Comparison of ENCODE assay signal across 18 cellular contexts in the genomic region with DNA sequence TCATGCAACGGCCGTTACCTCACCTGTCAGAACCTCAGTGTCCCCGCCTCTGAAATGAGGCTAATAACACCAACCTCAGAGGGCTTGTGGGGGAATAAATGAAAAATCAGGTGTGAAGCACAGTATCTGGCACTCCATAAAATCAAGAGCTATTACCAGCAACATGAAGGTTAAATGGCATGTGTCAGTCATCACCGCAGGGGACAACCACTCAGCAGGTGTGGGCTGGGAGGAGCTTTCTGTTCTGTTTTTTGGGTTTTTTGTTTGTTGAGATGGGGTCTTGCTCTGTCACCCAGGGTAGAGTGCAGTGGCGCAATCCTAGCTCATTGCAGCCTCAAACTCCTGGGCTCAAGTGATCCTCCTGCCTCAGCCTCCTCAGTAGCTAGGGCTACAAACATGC. TPM values are rescaled to one million over a fixed set of nuclear protein-coding genes. Genes with fewer than 3 reads are reported as not detected.
DNase-seq lines count a peak whose midpoint lies in the region; FAIRE-seq and TF ChIP-seq lines count a peak whose summit lies in the region.
"Had no signal": no experiment of that assay in that cellular context is flagged by ENCODE, and none has a peak within 500 bp of the region (broad histone marks: within the 10 kb centered on the region; RNA-seq: fewer than 3 reads in every experiment).

No MANE protein-coding gene starts in this region.

- no peak overlapping the region for H2AFZ ChIP-seq in PC-9
- H2AFZ ChIP-seq: parathyroid adenoma had no signal

- no peaks in the 10 kb centered on the region for H4K20me1 ChIP-seq in PC-9 (ENCODE audit: insufficient read depth)

- H3K9me2 ChIP-seq in PC-9 (ENCODE audit: insufficient read depth): no peaks in the 10 kb centered on the region

- H3K27ac ChIP-seq in PC-9 (no peak overlapping the region), ectodermal cell (ENCODE audit: insufficient read depth, low read depth, low read length, poor library complexity, severe bottlenecking) (peak overlapping the region; percentile 29), small intestine (ENCODE audit: low read depth in 1 of 2, low read length in 1 of 2) (peak overlapping the region; percentile 76 to 84)
- H3K27ac ChIP-seq: parathyroid adenoma, upper lobe of left lung had no signal

- H3F3A ChIP-seq in PC-9 (ENCODE audit: insufficient read depth, low read depth): peaks cover 56% of the 10 kb centered on the region

- DNase-seq in PC-9 (no peak), small intestine (no peak), retina (no peak), GM20000 (ENCODE audit: low spot score) (no peak)
- DNase-seq: activated CD4-positive, alpha-beta T cell treated with anti-CD3 and anti-CD28 coated beads for 36 hours; hypothalamus; kidney; naive thymus-derived CD8-positive, alpha-beta T cell; NCI-H1092 treated with DMSO at 0.1 percent for 48 hours; NCI-H2029 treated with DMSO at 0.1 percent for 48 hours; stimulated activated naive CD8-positive, alpha-beta T cell treated with anti-CD3 and anti-CD28 coated beads, Interleukin-15, amount 100 ng/mL, for 72 hours had no signal

- peaks cover 12% of the 10 kb centered on the region; the same call in 1 of the 2 replicates for H3K79me2 ChIP-seq in PC-9 (ENCODE audit: low read depth)
- H3K79me2 ChIP-seq: parathyroid adenoma had no signal

- H3K9me3 ChIP-seq in PC-9 (ENCODE audit: insufficient read depth, low read depth): no peaks in the 10 kb centered on the region
- H3K9me3 ChIP-seq in ectodermal cell (ENCODE audit: control insufficient read depth, low read length): no peaks in the 10 kb centered on the region
- no peaks in the 10 kb centered on the region for H3K9me3 ChIP-seq in small intestine (ENCODE audit: control insufficient read depth, low read depth)
- H3K9me3 ChIP-seq: upper lobe of left lung had no signal

- H3K4me1 ChIP-seq in PC-9 (replicated peaks; ENCODE audit: insufficient read depth) (peaks cover 71% of the 10 kb centered on the region), ectodermal cell (ENCODE audit: control insufficient read depth, insufficient read depth, low read length) (peaks cover 24% of the 10 kb centered on the region), small intestine (ENCODE audit: control insufficient read depth in 2 of 2, insufficient read depth in 1 of 2, low read depth in 1 of 2, low read length in 1 of 2) (peaks cover 2% of the 10 kb centered on the region in 2 donors)

- WGBS in ectodermal cell, 2 experiments: 75 to 76% methylated on average over 5 of the region's 5 CpGs
- 67 to 81% (median 69%) methylated on average over 5 of the region's 5 CpGs for WGBS in small intestine, 3 donors

- H3K27me3 ChIP-seq in PC-9 (ENCODE audit: insufficient read depth, low read depth) (no peaks in the 10 kb centered on the region), ectodermal cell (ENCODE audit: control insufficient read depth, insufficient read depth, low read length, poor library complexity, severe bottlenecking) (no peaks in the 10 kb centered on the region), small intestine (ENCODE audit: control insufficient read depth in 2 of 2, insufficient read depth in 2 of 2, low read length in 2 of 2) (no peaks in the 10 kb centered on the region)
- H3K27me3 ChIP-seq: upper lobe of left lung had no signal

- POLR2A ChIA-PET in PC-9 (lab: Charles Lee; ENCODE audit: unreplicated experiment): interaction anchor here (0.5 kb wide), 2 partner anchors 15 to 588 kb away, joined by 4 to 5 read pairs; no protein-coding TSS in a partner anchor

- H3K4me3 ChIP-seq in PC-9: no peak overlapping the region
- no peak overlapping the region for H3K4me3 ChIP-seq in ectodermal cell (ENCODE audit: insufficient read depth, low read depth, low read length)
- no peak overlapping the region for H3K4me3 ChIP-seq in small intestine (ENCODE audit: low read depth in 1 of 2, low read length in 2 of 2)
- H3K4me3 ChIP-seq: upper lobe of left lung had no signal

- H3K4me2 ChIP-seq in PC-9: peak overlapping the region; percentile 17; the same call in 1 of the 2 replicates

- FAIRE-seq in small intestine (lab: Jason Lieb, UNC): no peak
- FAIRE-seq: kidney, TTC549 had no signal

- BruUV-seq in PC-9 (replicated peaks; lab: Mats Ljungman, UMichigan): no TSS peak

- H3K36me3 ChIP-seq in PC-9 (ENCODE audit: low read depth) (no peaks in the 10 kb centered on the region), ectodermal cell (ENCODE audit: control insufficient read depth, insufficient read depth, low read length) (no peaks in the 10 kb centered on the region), small intestine (ENCODE audit: control insufficient read depth in 2 of 2, insufficient read depth in 2 of 2, low read length in 2 of 2) (no peaks in the 10 kb centered on the region)
- H3K36me3 ChIP-seq: upper lobe of left lung had no signal

- TF ChIP-seq CTCF in PC-9 (conservative IDR thresholded peaks at IDR 0.05) (no peak), GM20000 (IDR thresholded peaks at IDR 0.05; ENCODE audit: extremely low read depth, missing control alignments) (no peak)

- intact Hi-C loops in PC-9 (cut with micrococcal nuclease; ENCODE audit: unreplicated experiment): loop anchor here (10.0 kb wide), 1 partner anchor 480 kb away; a partner anchor contains a TSS

- CTCF ChIA-PET in PC-9 (lab: Charles Lee): interaction anchor here (0.6 kb wide), 1 partner anchor 116 kb away, joined by 6 read pairs; no protein-coding TSS in a partner anchor

RNA-seq across cellular contexts. Expression of a gene that starts 16.8 kb away (rescaled TPM):
- 1,811 and 2,277 TPM in 2 replicates for total RNA-seq in PC-9 (2021)
- 214 TPM for polyA plus RNA-seq in ectodermal cell (2013, experiment 1 of 4)
- 229 TPM for polyA plus RNA-seq in ectodermal cell (2013, experiment 2 of 4)
- polyA plus RNA-seq in ectodermal cell (2013, experiment 3 of 4): 154 TPM
- 161 TPM for polyA plus RNA-seq in ectodermal cell (2013, experiment 4 of 4)
- 1,000 to 10,000 TPM; 1,124 to 1,607 (median 1,420) TPM for polyA plus RNA-seq in small intestine
- total RNA-seq: activated CD4-positive, alpha-beta T cell treated with anti-CD3 and anti-CD28 coated beads for 36 hours; LHCN-M2; naive thymus-derived CD8-positive, alpha-beta T cell had no signal
- polyA plus RNA-seq: naive thymus-derived CD8-positive, alpha-beta T cell had no signal

RNA-seq across cellular contexts. Expression of a gene that starts 26.2 kb away (rescaled TPM):
- 41.9 and 49.9 TPM in 2 replicates for total RNA-seq in PC-9 (2021)
- not detected for polyA plus RNA-seq in ectodermal cell (2013, experiment 1 of 4)
- polyA plus RNA-seq in ectodermal cell (2013, experiment 2 of 4): 0.11 TPM
- 0.21 TPM for polyA plus RNA-seq in ectodermal cell (2013, experiment 3 of 4)
- not detected for polyA plus RNA-seq in ectodermal cell (2013, experiment 4 of 4)
- 10 to 100 TPM in 2 of 3 donors, 1 to 10 TPM in 1; 2.5 to 18.9 (median 10.7) TPM for polyA plus RNA-seq in small intestine
- total RNA-seq: activated CD4-positive, alpha-beta T cell treated with anti-CD3 and anti-CD28 coated beads for 36 hours; naive thymus-derived CD8-positive, alpha-beta T cell had no signal
- polyA plus RNA-seq: naive thymus-derived CD8-positive, alpha-beta T cell had no signal

RNA-seq across cellular contexts. Expression of a gene that starts 26.9 kb away (rescaled TPM):
- total RNA-seq in PC-9 (2021): 0.55 and 0.73 TPM in 2 replicates
- 0.28 TPM for polyA plus RNA-seq in ectodermal cell (2013, experiment 1 of 4)
- polyA plus RNA-seq in ectodermal cell (2013, experiment 2 of 4): 0.34 TPM
- 0.27 TPM for polyA plus RNA-seq in ectodermal cell (2013, experiment 3 of 4)
- 0.24 TPM for polyA plus RNA-seq in ectodermal cell (2013, experiment 4 of 4)
- polyA plus RNA-seq in small intestine: under 1 TPM in 1 of 3 donors, not detected in 2; 0.15 TPM
- total RNA-seq: activated CD4-positive, alpha-beta T cell treated with anti-CD3 and anti-CD28 coated beads for 36 hours; kidney; LHCN-M2; lung microvascular endothelial cell; naive thymus-derived CD8-positive, alpha-beta T cell; upper lobe of left lung had no signal
- polyA plus RNA-seq: BJ; naive thymus-derived CD8-positive, alpha-beta T cell had no signal

RNA-seq across cellular contexts. Expression of a gene that starts 39.5 kb away (rescaled TPM):
- 606 and 1,548 TPM in 2 replicates for total RNA-seq in PC-9 (2021)
- not detected for polyA plus RNA-seq in ectodermal cell (2013, experiment 1 of 4)
- polyA plus RNA-seq in ectodermal cell (2013, experiment 2 of 4): not detected
- not detected for polyA plus RNA-seq in ectodermal cell (2013, experiment 3 of 4)
- not detected for polyA plus RNA-seq in ectodermal cell (2013, experiment 4 of 4)
- 10 to 100 TPM; 10.3 to 37.6 (median 26.2) TPM for polyA plus RNA-seq in small intestine
- total RNA-seq: activated CD4-positive, alpha-beta T cell treated with anti-CD3 and anti-CD28 coated beads for 36 hours; kidney; LHCN-M2; lung microvascular endothelial cell; naive thymus-derived CD8-positive, alpha-beta T cell had no signal
- polyA plus RNA-seq: naive thymus-derived CD8-positive, alpha-beta T cell had no signal

RNA-seq across cellular contexts. Expression of a gene that starts 41.8 kb away (rescaled TPM):
- 2.2 and 2.5 TPM in 2 replicates for total RNA-seq in PC-9 (2021)
- not detected for polyA plus RNA-seq in ectodermal cell (2013, experiment 1 of 4)
- not detected for polyA plus RNA-seq in ectodermal cell (2013, experiment 2 of 4)
- polyA plus RNA-seq in ectodermal cell (2013, experiment 3 of 4): not detected
- polyA plus RNA-seq in ectodermal cell (2013, experiment 4 of 4): not detected
- polyA plus RNA-seq in small intestine: 1 to 10 TPM in 2 of 3 donors, under 1 TPM in 1; 0.33 to 2.2 (median 1.1) TPM
- total RNA-seq: activated CD4-positive, alpha-beta T cell treated with anti-CD3 and anti-CD28 coated beads for 36 hours; kidney; LHCN-M2; lung microvascular endothelial cell; naive thymus-derived CD8-positive, alpha-beta T cell; upper lobe of left lung had no signal
- polyA plus RNA-seq: naive thymus-derived CD8-positive, alpha-beta T cell had no signal
